In genomic region chr6:3762852-3763251, GRCh38 we compare ENCODE assay signal across 32 cellular contexts. TPM values are rescaled to one million over a fixed set of nuclear protein-coding genes. Genes with fewer than 3 reads are reported as not detected.
"Had no signal": no experiment of that assay in that cellular context is flagged by ENCODE, and none has a peak within 500 bp of the region (broad histone marks: within the 10 kb centered on the region; RNA-seq: fewer than 3 reads in every experiment).

No MANE protein-coding gene starts in this region.

- H3K27me3 ChIP-seq: adrenal gland, body of pancreas, brain microvascular endothelial cell, breast epithelium had no signal

- H3K27ac ChIP-seq: adrenal gland, body of pancreas, brain microvascular endothelial cell, breast epithelium, WERI-Rb-1 had no signal

- H3K9me3 Mint-ChIP-seq: activated B cell treated with CpG ODN at 0.5 μM for 24 hours; activated CD4-positive, alpha-beta memory T cell treated with anti-CD3 and anti-CD28 coated beads, Interleukin-2, amount 10 ng/mL, durations not matched to agents 7 days and 5 days; activated CD4-positive, alpha-beta T cell treated with anti-CD3 and anti-CD28 coated beads, Interleukin-2, amount 10 ng/mL, durations not matched to agents 24 days and 14 days; activated naive CD4-positive, alpha-beta T cell treated with anti-CD3 and anti-CD28 coated beads for 36 hours; activated naive CD4-positive, alpha-beta T cell treated with anti-CD3 and anti-CD28 coated beads, Interleukin-2, amount 50 U/mL, for 72 hours; activated naive CD8-positive, alpha-beta T cell treated with anti-CD3 and anti-CD28 coated beads for 36 hours; activated T-cell treated with anti-CD3 and anti-CD28 coated beads, Interleukin-2, amount 50 U/mL, for 24 hours; activated T-helper 17 cell treated with anti-CD3 and anti-CD28 coated beads, Interleukin-2, amount 50 U/mL, for 72 hours; T-helper 1 cell treated with Interleukin-12 subunit alpha and Interleukin-12 subunit beta and Interleukin-4 antibody, amounts not matched to agents 30 μg/mL and 1 μg/mL, for 36 hours; T-helper 2 cell treated with Interferon-gamma antibody and Interleukin-4, amounts not matched to agents 5 μg/mL and 100 μg/mL, for 36 hours had no signal

- H3K36me3 Mint-ChIP-seq: activated CD8-positive, alpha-beta memory T cell treated with anti-CD3 and anti-CD28 coated beads, Interleukin-2, amount 10 ng/mL, durations not matched to agents 7 days and 5 days; activated naive CD4-positive, alpha-beta T cell treated with anti-CD3 and anti-CD28 coated beads, Interleukin-2, amount 50 U/mL, for 72 hours; activated naive CD8-positive, alpha-beta T cell treated with anti-CD3 and anti-CD28 coated beads for 36 hours had no signal

- DNase-seq: activated B cell treated with CpG ODN at 0.5 μM for 24 hours; activated CD4-positive, alpha-beta memory T cell treated with anti-CD3 and anti-CD28 coated beads, Interleukin-2, amount 10 ng/mL, durations not matched to agents 7 days and 5 days; activated CD4-positive, alpha-beta T cell treated with anti-CD3 and anti-CD28 coated beads for 4 hours; activated CD4-positive, alpha-beta T cell treated with anti-CD3 and anti-CD28 coated beads, Interleukin-2, amount 10 ng/mL, durations not matched to agents 24 days and 14 days; activated CD4-positive, alpha-beta T cell treated with anti-CD3 and anti-CD28 coated beads, Interleukin-2, amount 50 U/mL, for 48 hours; activated CD4-positive, CD25-positive, alpha-beta regulatory T cell treated with anti-CD3 and anti-CD28 coated beads, Interleukin-2, amount 50 U/mL, for 72 hours; activated CD8-positive, alpha-beta memory T cell treated with anti-CD3 and anti-CD28 coated beads for 24 hours; activated CD8-positive, alpha-beta memory T cell treated with anti-CD3 and anti-CD28 coated beads, Interleukin-2, amount 10 ng/mL, durations not matched to agents 7 days and 5 days; activated CD8-positive, alpha-beta memory T cell treated with anti-CD3 and anti-CD28 coated beads, Interleukin-2, amount 50 U/mL, for 48 hours; activated CD8-positive, alpha-beta T cell treated with anti-CD3 and anti-CD28 coated beads, Interleukin-2, amount 10 ng/mL, durations not matched to agents 7 days and 5 days; activated effector memory CD4-positive, alpha-beta T cell treated with anti-CD3 and anti-CD28 coated beads, Interleukin-2, amount 50 U/mL, for 16 hours; activated gamma-delta T cell treated with Interleukin-2 at 50 U/mL for 16 hours; activated naive CD4-positive, alpha-beta T cell; activated naive CD4-positive, alpha-beta T cell treated with anti-CD3 and anti-CD28 coated beads for 36 hours; activated naive CD4-positive, alpha-beta T cell treated with anti-CD3 and anti-CD28 coated beads, Interleukin-2, amount 50 U/mL, for 16 hours; activated naive CD8-positive, alpha-beta T cell treated with anti-CD3 and anti-CD28 coated beads for 36 hours; activated T-cell treated with anti-CD3 and anti-CD28 coated beads, Interleukin-2, amount 50 U/mL, for 24 hours; activated T-cell treated with anti-CD3 and anti-CD28 coated beads, Interleukin-2, amount 50 U/mL, for 48 hours; adrenal gland; amniotic stem cell; body of pancreas; brain microvascular endothelial cell; central memory CD4-positive, alpha-beta T cell; T-helper 1 cell; T-helper 2 cell; T-helper 9 cell; WERI-Rb-1 had no signal

- H3K27me3 Mint-ChIP-seq: activated B cell treated with CpG ODN at 0.5 μM for 24 hours had no signal

- H3K36me3 ChIP-seq: adrenal gland, brain microvascular endothelial cell, breast epithelium, WERI-Rb-1 had no signal

- H3K4me3 ChIP-seq: adrenal gland, body of pancreas, breast epithelium had no signal

- ATAC-seq: activated CD8-positive, alpha-beta memory T cell treated with anti-CD3 and anti-CD28 coated beads, Interleukin-2, amount 10 ng/mL, durations not matched to agents 7 days and 5 days; activated CD8-positive, alpha-beta T cell treated with anti-CD3 and anti-CD28 coated beads, Interleukin-2, amount 10 ng/mL, durations not matched to agents 7 days and 5 days; activated naive CD4-positive, alpha-beta T cell treated with anti-CD3 and anti-CD28 coated beads, Interleukin-2, amount 50 U/mL, for 72 hours; activated T-helper 17 cell treated with anti-CD3 and anti-CD28 coated beads, Interleukin-2, amount 50 U/mL, for 72 hours; body of pancreas had no signal

- H3K4me1 Mint-ChIP-seq: activated CD4-positive, alpha-beta memory T cell treated with anti-CD3 and anti-CD28 coated beads, Interleukin-2, amount 10 ng/mL, durations not matched to agents 7 days and 5 days; activated CD4-positive, alpha-beta T cell treated with anti-CD3 and anti-CD28 coated beads, Interleukin-2, amount 10 ng/mL, durations not matched to agents 24 days and 14 days; activated CD8-positive, alpha-beta memory T cell treated with anti-CD3 and anti-CD28 coated beads, Interleukin-2, amount 10 ng/mL, durations not matched to agents 7 days and 5 days; activated naive CD8-positive, alpha-beta T cell treated with anti-CD3 and anti-CD28 coated beads for 36 hours; activated T-helper 17 cell treated with anti-CD3 and anti-CD28 coated beads, Interleukin-2, amount 50 U/mL, for 72 hours had no signal

- H3K27ac Mint-ChIP-seq: activated B cell treated with CpG ODN at 0.5 μM for 24 hours; activated CD4-positive, alpha-beta memory T cell treated with anti-CD3 and anti-CD28 coated beads, Interleukin-2, amount 10 ng/mL, durations not matched to agents 7 days and 5 days; activated CD4-positive, alpha-beta T cell treated with anti-CD3 and anti-CD28 coated beads, Interleukin-2, amount 10 ng/mL, durations not matched to agents 24 days and 14 days; activated CD8-positive, alpha-beta memory T cell treated with anti-CD3 and anti-CD28 coated beads, Interleukin-2, amount 10 ng/mL, durations not matched to agents 7 days and 5 days; activated CD8-positive, alpha-beta T cell treated with anti-CD3 and anti-CD28 coated beads, Interleukin-2, amount 10 ng/mL, durations not matched to agents 7 days and 5 days; activated naive CD4-positive, alpha-beta T cell treated with anti-CD3 and anti-CD28 coated beads for 36 hours; activated naive CD4-positive, alpha-beta T cell treated with anti-CD3 and anti-CD28 coated beads, Interleukin-2, amount 50 U/mL, for 72 hours; activated naive CD8-positive, alpha-beta T cell treated with anti-CD3 and anti-CD28 coated beads for 36 hours; activated T-cell treated with anti-CD3 and anti-CD28 coated beads, Interleukin-2, amount 50 U/mL, for 24 hours; activated T-helper 17 cell treated with anti-CD3 and anti-CD28 coated beads, Interleukin-2, amount 50 U/mL, for 72 hours; T-helper 1 cell treated with Interleukin-12 subunit alpha and Interleukin-12 subunit beta and Interleukin-4 antibody, amounts not matched to agents 30 μg/mL and 1 μg/mL, for 36 hours; T-helper 2 cell treated with Interferon-gamma antibody and Interleukin-4, amounts not matched to agents 5 μg/mL and 100 μg/mL, for 36 hours had no signal

- H3K4me3 Mint-ChIP-seq: activated B cell treated with CpG ODN at 0.5 μM for 24 hours; activated CD4-positive, alpha-beta memory T cell treated with anti-CD3 and anti-CD28 coated beads, Interleukin-2, amount 10 ng/mL, durations not matched to agents 7 days and 5 days; activated CD4-positive, alpha-beta T cell treated with anti-CD3 and anti-CD28 coated beads, Interleukin-2, amount 10 ng/mL, durations not matched to agents 24 days and 14 days; activated CD8-positive, alpha-beta memory T cell treated with anti-CD3 and anti-CD28 coated beads, Interleukin-2, amount 10 ng/mL, durations not matched to agents 7 days and 5 days; activated CD8-positive, alpha-beta T cell treated with anti-CD3 and anti-CD28 coated beads, Interleukin-2, amount 10 ng/mL, durations not matched to agents 7 days and 5 days; activated naive CD4-positive, alpha-beta T cell treated with anti-CD3 and anti-CD28 coated beads for 36 hours; activated naive CD8-positive, alpha-beta T cell treated with anti-CD3 and anti-CD28 coated beads for 36 hours; activated T-cell treated with anti-CD3 and anti-CD28 coated beads, Interleukin-2, amount 50 U/mL, for 24 hours; activated T-helper 17 cell treated with anti-CD3 and anti-CD28 coated beads, Interleukin-2, amount 50 U/mL, for 72 hours; T-helper 1 cell treated with Interleukin-12 subunit alpha and Interleukin-12 subunit beta and Interleukin-4 antibody, amounts not matched to agents 30 μg/mL and 1 μg/mL, for 36 hours; T-helper 2 cell treated with Interferon-gamma antibody and Interleukin-4, amounts not matched to agents 5 μg/mL and 100 μg/mL, for 36 hours had no signal

- H3K9me3 ChIP-seq: adrenal gland, body of pancreas, breast epithelium had no signal

- H3K4me1 ChIP-seq: body of pancreas, breast epithelium had no signal

RNA-seq across cellular contexts. Expression of gene PXDC1, which starts 11.3 kb away (rescaled TPM):
- total RNA-seq: activated CD8-positive, alpha-beta T cell treated with anti-CD3 and anti-CD28 coated beads, Interleukin-2, amount 10 ng/mL, durations not matched to agents 7 days and 5 days had no signal
